9 cellular contexts compared by ENCODE assay signal in genomic region chr6:34237722-34238506, GRCh38. TPM values are rescaled to one million over a fixed set of nuclear protein-coding genes. Genes with fewer than 3 reads are reported as not detected.
DNase-seq lines count a peak whose midpoint lies in the region; ATAC-seq and TF ChIP-seq lines count a peak whose summit lies in the region.
"Had no signal": no experiment of that assay in that cellular context is flagged by ENCODE, and none has a peak within 500 bp of the region (broad histone marks: within the 10 kb centered on the region; RNA-seq: fewer than 3 reads in every experiment).

No MANE protein-coding gene starts in this region.

- intact Hi-C loops in CD4-positive, alpha-beta memory T cell (cut with micrococcal nuclease), result loop anchor here (2.0 to 5.0 kb wide), 4 partner anchors 155 to 1266 kb away; partner anchors contain the start of genes ILRUN, NUDT3 and UQCC2

- no peaks in the 10 kb centered on the region for H3K27me3 ChIP-seq in CD4-positive, alpha-beta memory T cell (ENCODE audit: insufficient read depth, low read length)
- H3K27me3 ChIP-seq in GM23338 (ENCODE audit: insufficient read depth) (no peaks in the 10 kb centered on the region), fibroblast of lung (ENCODE audit: control insufficient read depth, insufficient read depth, low read length) (no peaks in the 10 kb centered on the region)
- H3K27me3 ChIP-seq: adrenal gland had no signal

- H2AFZ ChIP-seq in GM23338 (no peak overlapping the region), fibroblast of lung (ENCODE audit: low read length) (peak overlapping the region; percentile 16)

- DNase-seq in CD4-positive, alpha-beta memory T cell, result peak; percentile 70 to 85 (median 75)
- peak; percentile 71 for DNase-seq in GM23338 (ENCODE audit: low spot score)
- peak; percentile 34 for DNase-seq in NOMO-1 treated with DMSO at 0.1 percent for 48 hours (lab: John Stamatoyannopoulos, UW; ENCODE audit: unreplicated experiment)
- peak; percentile 88 for DNase-seq in activated T-cell treated with anti-CD3 and anti-CD28 coated beads, Interleukin-2, amount 50 U/mL, for 24 hours
- no peak for DNase-seq in fibroblast of lung (ENCODE audit: low read depth in 2 of 2)
- DNase-seq in type B pancreatic cell (ENCODE audit: extremely low spot score, unreplicated experiment), result no peak

- CTCF ChIA-PET in CD4-positive, alpha-beta memory T cell (lab: Charles Lee; ENCODE audit: partially characterized antibody), result interaction anchor here (1.3 to 2.3 kb wide), 3 partner anchors 11 to 14 kb away, joined by 4 to 12 read pairs (median 5); partner anchors contain the start of gene SMIM29

- no peaks in the 10 kb centered on the region for H3K9me3 Mint-ChIP-seq in CD4-positive, alpha-beta memory T cell
- H3K9me3 Mint-ChIP-seq in GM23338 (peaks cover 7% of the 10 kb centered on the region; the same call in 2 of the 3 replicates), nephron (no peaks in the 10 kb centered on the region), type B pancreatic cell (no peaks in the 10 kb centered on the region)
- no peaks in the 10 kb centered on the region for H3K9me3 Mint-ChIP-seq in activated T-cell treated with anti-CD3 and anti-CD28 coated beads, Interleukin-2, amount 50 U/mL, for 24 hours

- peak overlapping the region; percentile 75 for H3K27ac ChIP-seq in CD4-positive, alpha-beta memory T cell (ENCODE audit: low read depth, low read length)
- H3K27ac ChIP-seq in GM23338 (ENCODE audit: low read depth) (peak overlapping the region; percentile 97), fibroblast of lung (ENCODE audit: insufficient read depth, low read length) (peak overlapping the region; percentile 83)

- no peaks in the 10 kb centered on the region for H3K9me2 ChIP-seq in GM23338 (ENCODE audit: insufficient read depth)

- peak overlapping the region; percentile 83 to 94 (median 91) for H3K27ac Mint-ChIP-seq in CD4-positive, alpha-beta memory T cell
- H3K27ac Mint-ChIP-seq in GM23338 (peak overlapping the region; percentile 98), nephron (peak overlapping the region in 2 of 3 experiments; percentile 85 to 89), type B pancreatic cell (peak overlapping the region; percentile 85)
- H3K27ac Mint-ChIP-seq in activated T-cell treated with anti-CD3 and anti-CD28 coated beads, Interleukin-2, amount 50 U/mL, for 24 hours, result peak overlapping the region; percentile 96

- H3K36me3 Mint-ChIP-seq in CD4-positive, alpha-beta memory T cell, result peaks cover 15 to 32% of the 10 kb centered on the region in 2 donors
- H3K36me3 Mint-ChIP-seq in GM23338 (ENCODE audit: low read depth) (peaks cover 48% of the 10 kb centered on the region), nephron (ENCODE audit: low read depth) (peaks cover 25% of the 10 kb centered on the region), type B pancreatic cell (peaks cover 6% of the 10 kb centered on the region)
- H3K36me3 Mint-ChIP-seq in activated T-cell treated with anti-CD3 and anti-CD28 coated beads, Interleukin-2, amount 50 U/mL, for 24 hours (ENCODE audit: low read depth), result peaks cover 50% of the 10 kb centered on the region

- no peaks in the 10 kb centered on the region for H3K27me3 Mint-ChIP-seq in CD4-positive, alpha-beta memory T cell
- H3K27me3 Mint-ChIP-seq in GM23338 (ENCODE audit: insufficient read depth, low read depth, poor library complexity), result peaks cover 49% of the 10 kb centered on the region
- no peaks in the 10 kb centered on the region for H3K27me3 Mint-ChIP-seq in activated T-cell treated with anti-CD3 and anti-CD28 coated beads, Interleukin-2, amount 50 U/mL, for 24 hours
- H3K27me3 Mint-ChIP-seq in nephron (ENCODE audit: low read depth), result peaks cover 15% of the 10 kb centered on the region
- H3K27me3 Mint-ChIP-seq in type B pancreatic cell, result no peaks in the 10 kb centered on the region

- TF ChIP-seq CTCF in GM23338 (conservative IDR thresholded peaks at IDR 0.05; ENCODE audit: low read depth in 2 of 2), result peak; percentile 30 to 33
- TF ChIP-seq CTCF in fibroblast of lung (conservative IDR thresholded peaks at IDR 0.05 in 1 of 2, IDR thresholded peaks at IDR 0.05 in 1 of 2; ENCODE audit: low read depth in 1 of 2, low read length in 2 of 2), result peak; percentile 3 to 14
- TF ChIP-seq CTCF in nephron (IDR thresholded peaks at IDR 0.05; ENCODE audit: unreplicated experiment in 3 of 3), result peak; percentile 21 to 39 (median 27)
- peak; percentile 65 for TF ChIP-seq CTCF in type B pancreatic cell (conservative IDR thresholded peaks at IDR 0.05)

- peak overlapping the region; percentile 63 to 65 for H3K4me3 ChIP-seq in CD4-positive, alpha-beta memory T cell (ENCODE audit: low read length in 2 of 2)
- H3K4me3 ChIP-seq in GM23338 (peak overlapping the region; percentile 73), fibroblast of lung (replicated peaks in 1 of 4; ENCODE audit: control extremely low read depth in 1 of 4, insufficient read depth in 1 of 4, low read depth in 3 of 4, low read length in 4 of 4) (peak overlapping the region; percentile 63 to 82 (median 76))

- POLR2A ChIA-PET in CD4-positive, alpha-beta memory T cell (lab: Charles Lee; ENCODE audit: partially characterized antibody), result interaction anchor here (0.7 to 2.2 kb wide), 10 partner anchors 10 to 427 kb away, joined by 3 to 140 read pairs (median 14); partner anchors contain the start of genes NUDT3, RPS10 and SMIM29

- peaks cover 18 to 64% (median 39%) of the 10 kb centered on the region in 4 donors for H3K4me1 Mint-ChIP-seq in CD4-positive, alpha-beta memory T cell
- H3K4me1 Mint-ChIP-seq in GM23338, result peaks cover 54% of the 10 kb centered on the region
- H3K4me1 Mint-ChIP-seq in activated T-cell treated with anti-CD3 and anti-CD28 coated beads, Interleukin-2, amount 50 U/mL, for 24 hours (ENCODE audit: low read depth), result peaks cover 58% of the 10 kb centered on the region
- H3K4me1 Mint-ChIP-seq in nephron, result peaks cover 9% of the 10 kb centered on the region
- peaks cover 28% of the 10 kb centered on the region for H3K4me1 Mint-ChIP-seq in type B pancreatic cell (ENCODE audit: unreplicated experiment)

- H3K4me2 ChIP-seq in GM23338 (peak overlapping the region; percentile 92), fibroblast of lung (ENCODE audit: extremely low read depth, insufficient read depth, low read length) (peak overlapping the region; percentile 65)

- H3K4me1 ChIP-seq in CD4-positive, alpha-beta memory T cell (ENCODE audit: insufficient read depth, low read length), result peaks cover 43% of the 10 kb centered on the region
- H3K4me1 ChIP-seq in GM23338 (ENCODE audit: insufficient read depth) (peaks cover 59% of the 10 kb centered on the region), fibroblast of lung (ENCODE audit: control insufficient read depth, extremely low read depth, insufficient read depth, low read length) (peaks cover 21% of the 10 kb centered on the region)

- H3K9ac ChIP-seq in fibroblast of lung (ENCODE audit: insufficient read depth, low read length), result peak overlapping the region; percentile 78

- peaks cover 63% of the 10 kb centered on the region for H3K79me2 ChIP-seq in GM23338 (replicated peaks; ENCODE audit: insufficient read depth)
- peaks cover 41% of the 10 kb centered on the region for H3K79me2 ChIP-seq in fibroblast of lung (ENCODE audit: control insufficient read depth, insufficient read depth, low read length)

- peaks cover 23% of the 10 kb centered on the region for H3K36me3 ChIP-seq in CD4-positive, alpha-beta memory T cell (ENCODE audit: insufficient read depth, low read length)
- peaks cover 41% of the 10 kb centered on the region for H3K36me3 ChIP-seq in GM23338 (ENCODE audit: insufficient read depth)
- peaks cover 6% of the 10 kb centered on the region for H3K36me3 ChIP-seq in fibroblast of lung (ENCODE audit: control insufficient read depth, insufficient read depth, low read length)
- H3K36me3 ChIP-seq: adrenal gland had no signal

- ATAC-seq in GM23338 (peak; percentile 2), HG03442 (IDR thresholded peaks at IDR 0.05; ENCODE audit: unreplicated experiment) (no peak)

- no peaks in the 10 kb centered on the region for H3K9me3 ChIP-seq in CD4-positive, alpha-beta memory T cell (ENCODE audit: control insufficient read depth in 1 of 2, low read length in 2 of 2)
- no peaks in the 10 kb centered on the region for H3K9me3 ChIP-seq in fibroblast of lung (ENCODE audit: control insufficient read depth, insufficient read depth, low read depth, low read length)
- H3K9me3 ChIP-seq: adrenal gland had no signal

- peaks cover 49% of the 10 kb centered on the region for H4K20me1 ChIP-seq in GM23338 (replicated peaks; ENCODE audit: insufficient read depth)
- no peaks in the 10 kb centered on the region for H4K20me1 ChIP-seq in fibroblast of lung (ENCODE audit: control insufficient read depth, extremely low read depth, insufficient read depth, low read length)

- peaks cover 65% of the 10 kb centered on the region for H3F3A ChIP-seq in GM23338 (replicated peaks; ENCODE audit: low read depth)

- peak overlapping the region; percentile 84 to 90 (median 88) for H3K4me3 Mint-ChIP-seq in CD4-positive, alpha-beta memory T cell
- peak overlapping the region; percentile 98 for H3K4me3 Mint-ChIP-seq in GM23338
- H3K4me3 Mint-ChIP-seq in activated T-cell treated with anti-CD3 and anti-CD28 coated beads, Interleukin-2, amount 50 U/mL, for 24 hours, result peak overlapping the region; percentile 94
- H3K4me3 Mint-ChIP-seq in nephron, result peak overlapping the region; percentile 82 to 85 (median 83)
- H3K4me3 Mint-ChIP-seq in type B pancreatic cell, result peak overlapping the region; percentile 89

TF ChIP-seq in GM23338, 12 proteins besides CTCF, POLR2A, EP300 and RAD21 (continues in another document):
- TF ChIP-seq POLR2AphosphoS5 (IDR thresholded peaks at IDR 0.05; ENCODE audit: low read depth), result peak; percentile 47; the same call in 1 of the 2 replicates

RNA-seq across cellular contexts. Expression of gene HMGA1, which starts 1.2 kb away (rescaled TPM):
- 10 to 100 TPM; 74.7 to 77.5 TPM for total RNA-seq in CD4-positive, alpha-beta memory T cell
- 10 to 100 TPM; 25.4 to 40.8 TPM for polyA plus RNA-seq in CD4-positive, alpha-beta memory T cell
- 1,700 and 2,052 TPM in 2 replicates for total RNA-seq in GM23338 (2014; rRNA removed; shearing (Covaris generic))
- polyA plus RNA-seq in GM23338 (2016; fragmentation: Nextera tagmentation; extraction: Ambion mirVana) (1,386 and 1,411 TPM in 2 replicates), fibroblast of lung (29.6 and 213 TPM in 2 replicates)
- total RNA-seq in fibroblast of lung (70.6 and 121 TPM in 2 replicates), type B pancreatic cell (ENCODE audit: low replicate concordance) (244 and 355 TPM in 2 replicates)
- 195 and 1,020 TPM in 2 replicates for polyA plus RNA-seq in fibroblast of lung (2012)
- polyA minus RNA-seq in fibroblast of lung (ENCODE audit: low replicate concordance), result 321 and 1,177 TPM in 2 replicates

RNA-seq across cellular contexts. Expression of gene SMIM29, which starts 10.9 kb away (rescaled TPM):
- 10 to 100 TPM; 29.7 to 30.1 TPM for total RNA-seq in CD4-positive, alpha-beta memory T cell
- 10 to 100 TPM; 51.5 to 66.5 TPM for polyA plus RNA-seq in CD4-positive, alpha-beta memory T cell
- 5.0 and 9.0 TPM in 2 replicates for total RNA-seq in GM23338 (2014; rRNA removed; shearing (Covaris generic))
- polyA plus RNA-seq in GM23338 (2016; fragmentation: Nextera tagmentation; extraction: Ambion mirVana), result 15.9 and 17.0 TPM in 2 replicates
- total RNA-seq in fibroblast of lung, result 26.5 and 36.3 TPM in 2 replicates
- polyA plus RNA-seq in fibroblast of lung, result 16.7 and 34.7 TPM in 2 replicates
- 31.7 and 65.1 TPM in 2 replicates for polyA plus RNA-seq in fibroblast of lung (2012)
- polyA minus RNA-seq in fibroblast of lung (ENCODE audit: low replicate concordance), result 20.7 and 58.1 TPM in 2 replicates
- total RNA-seq in type B pancreatic cell (ENCODE audit: low replicate concordance), result 16.0 and 20.8 TPM in 2 replicates

Comparison
In these comparisons a context has a peak if more than half of its experiments do, and no peak if none do; other contexts are left out.
1. DNase-seq: peak in CD4-positive, alpha-beta memory T cell (5 of 5), GM23338 (single experiment), NOMO-1 treated with DMSO at 0.1 percent for 48 hours (single experiment) and activated T-cell treated with anti-CD3 and anti-CD28 coated beads, Interleukin-2, amount 50 U/mL, for 24 hours (single experiment); none in fibroblast of lung (0 of 2) and type B pancreatic cell (single experiment).
2. CTCF ChIP-seq: peak in every context shown above with its lines; median percentile 65 in type B pancreatic cell; 32 in GM23338; 27 in nephron; 8 in fibroblast of lung.
3. Peak in every context shown above with its lines, with median percentiles within 50 percentile points of each other: H3K27ac ChIP-seq, H3K4me3 ChIP-seq, H3K27ac Mint-ChIP-seq and H3K4me3 Mint-ChIP-seq.